In the genomic region with DNA sequence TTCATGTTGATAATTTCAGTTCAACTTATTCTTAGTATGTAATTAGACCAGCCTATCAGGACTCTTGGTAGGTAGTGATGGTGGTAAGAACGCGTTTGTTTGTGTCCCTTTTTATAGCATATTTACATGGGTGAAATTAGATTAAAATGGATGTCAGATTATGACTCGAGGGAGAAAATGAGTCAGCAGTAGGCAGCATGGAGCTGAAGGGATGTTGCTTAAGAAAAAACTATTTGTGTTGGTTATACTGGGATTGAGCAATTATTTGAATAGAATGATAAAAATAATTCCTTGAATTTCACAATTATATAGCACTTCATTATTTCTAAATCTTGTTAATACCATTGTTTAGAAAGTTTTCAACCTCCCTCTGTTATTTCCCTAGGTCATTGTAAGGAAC, we compare ENCODE assay signal across 19 cellular contexts.
"Had no signal": no experiment of that assay in that cellular context is flagged by ENCODE, and none has a peak within 500 bp of the region (broad histone marks: within the 10 kb centered on the region; RNA-seq: fewer than 3 reads in every experiment).

No MANE protein-coding gene starts in this region.

- H3K27ac Mint-ChIP-seq: activated CD4-positive, alpha-beta T cell treated with anti-CD3 and anti-CD28 coated beads, Interleukin-2, amount 10 ng/mL, durations not matched to agents 7 days and 5 days; activated naive CD8-positive, alpha-beta T cell; memory B cell; naive thymus-derived CD4-positive, alpha-beta T cell; stimulated activated naive B cell treated with anti-CD40 and anti-IgM and Interleukin-4, amounts not matched to agents 10 μg/mL and 1 μg/mL and 100 μg/mL, for 72 hours; T-helper 2 cell treated with Interferon-gamma antibody and Interleukin-4, amounts not matched to agents 5 μg/mL and 100 μg/mL, for 36 hours had no signal

- H3K4me3 ChIP-seq: left ventricle myocardium inferior, mucosa of descending colon, tibial nerve, uterus had no signal

- H3K4me3 Mint-ChIP-seq: activated CD4-positive, alpha-beta T cell treated with anti-CD3 and anti-CD28 coated beads, Interleukin-2, amount 10 ng/mL, durations not matched to agents 7 days and 5 days; activated naive CD8-positive, alpha-beta T cell; memory B cell; naive thymus-derived CD4-positive, alpha-beta T cell; stimulated activated naive B cell treated with anti-CD40 and anti-IgM and Interleukin-4, amounts not matched to agents 10 μg/mL and 1 μg/mL and 100 μg/mL, for 72 hours; T-helper 2 cell treated with Interferon-gamma antibody and Interleukin-4, amounts not matched to agents 5 μg/mL and 100 μg/mL, for 36 hours had no signal

- H3K36me3 ChIP-seq: brain microvascular endothelial cell, tibial nerve, uterus had no signal

- H3K27me3 Mint-ChIP-seq: activated CD4-positive, alpha-beta T cell treated with anti-CD3 and anti-CD28 coated beads, Interleukin-2, amount 10 ng/mL, durations not matched to agents 7 days and 5 days had no signal

- ATAC-seq: mucosa of descending colon; naive thymus-derived CD4-positive, alpha-beta T cell; stimulated activated naive B cell treated with anti-CD40 and anti-IgM and Interleukin-4, amounts not matched to agents 10 μg/mL and 1 μg/mL and 100 μg/mL, for 72 hours had no signal

- H3K27ac ChIP-seq: brain microvascular endothelial cell, left ventricle myocardium inferior, parathyroid adenoma, tibial nerve, uterus had no signal

- H3K9me3 Mint-ChIP-seq: activated CD4-positive, alpha-beta T cell treated with anti-CD3 and anti-CD28 coated beads, Interleukin-2, amount 10 ng/mL, durations not matched to agents 7 days and 5 days; stimulated activated naive B cell treated with anti-CD40 and anti-IgM and Interleukin-4, amounts not matched to agents 10 μg/mL and 1 μg/mL and 100 μg/mL, for 72 hours; T-helper 2 cell treated with Interferon-gamma antibody and Interleukin-4, amounts not matched to agents 5 μg/mL and 100 μg/mL, for 36 hours had no signal

- DNase-seq: activated CD4-positive, alpha-beta T cell treated with anti-CD3 and anti-CD28 coated beads, Interleukin-2, amount 10 ng/mL, durations not matched to agents 7 days and 5 days; activated gamma-delta T cell treated with Interleukin-2 at 50 U/mL for 16 hours; anterior cingulate cortex; brain microvascular endothelial cell; hippocampal formation; kidney; left ventricle myocardium inferior; mucosa of descending colon; naive thymus-derived CD4-positive, alpha-beta T cell; retina; stimulated activated CD4-positive, alpha-beta T cell treated with anti-CD3 and anti-CD28 coated beads, Interleukin-2, amount 100 ng/mL, for 48 hours; stimulated activated naive B cell treated with anti-CD40 and anti-IgM and Interleukin-4, amounts not matched to agents 10 μg/mL and 1 μg/mL and 100 μg/mL, for 72 hours; substantia nigra; uterus had no signal

- H3K79me2 ChIP-seq: parathyroid adenoma had no signal

- H2AFZ ChIP-seq: parathyroid adenoma had no signal

- H3K36me3 Mint-ChIP-seq: activated naive CD8-positive, alpha-beta T cell; memory B cell; naive thymus-derived CD4-positive, alpha-beta T cell; stimulated activated naive B cell treated with anti-CD40 and anti-IgM and Interleukin-4, amounts not matched to agents 10 μg/mL and 1 μg/mL and 100 μg/mL, for 72 hours had no signal

- H3K9ac ChIP-seq: parathyroid adenoma had no signal

- H3K4me1 Mint-ChIP-seq: activated CD4-positive, alpha-beta T cell treated with anti-CD3 and anti-CD28 coated beads, Interleukin-2, amount 10 ng/mL, durations not matched to agents 7 days and 5 days; memory B cell; naive thymus-derived CD4-positive, alpha-beta T cell; stimulated activated naive B cell treated with anti-CD40 and anti-IgM and Interleukin-4, amounts not matched to agents 10 μg/mL and 1 μg/mL and 100 μg/mL, for 72 hours had no signal

- H3K27me3 ChIP-seq: brain microvascular endothelial cell, tibial nerve, uterus had no signal

- H3K4me1 ChIP-seq: parathyroid adenoma, tibial nerve, uterus had no signal

- H3K9me3 ChIP-seq: left ventricle myocardium inferior, mucosa of descending colon, uterus had no signal
